Comparison of ENCODE assay signal across 7 cellular contexts in genomic region chr15:79849789-79850188, GRCh38. TPM values are rescaled to one million over a fixed set of nuclear protein-coding genes. Genes with fewer than 3 reads are reported as not detected.
DNase-seq lines count a peak whose midpoint lies in the region; ATAC-seq and TF ChIP-seq lines count a peak whose summit lies in the region.

No MANE protein-coding gene starts in this region.

- DNase-seq in EH (ENCODE audit: low read depth) (peak; percentile 61), left lobe of liver (ENCODE audit: low spot score) (no peak)
- DNase-seq in activated naive CD4-positive, alpha-beta T cell treated with anti-CD3 and anti-CD28 coated beads for 36 hours = peak; percentile 49
- DNase-seq in activated CD4-positive, CD25-positive, alpha-beta regulatory T cell (lab: John Stamatoyannopoulos, UW) = no peak

- peaks cover 16% of the 10 kb centered on the region for H3K4me1 Mint-ChIP-seq in activated naive CD4-positive, alpha-beta T cell treated with anti-CD3 and anti-CD28 coated beads for 36 hours (ENCODE audit: low read depth)

- no peak for TF ChIP-seq EP300 in Ishikawa (IDR thresholded peaks at IDR 0.05; ENCODE audit: borderline replicate concordance)

- no peak overlapping the region for H3K4me3 Mint-ChIP-seq in activated naive CD4-positive, alpha-beta T cell treated with anti-CD3 and anti-CD28 coated beads for 36 hours

- intact Hi-C loops in activated naive CD4-positive, alpha-beta T cell treated with anti-CD3 and anti-CD28 coated beads for 36 hours (cut with micrococcal nuclease) = loop anchor here (5.0 kb wide), 1 partner anchor 507 kb away; no protein-coding TSS in a partner anchor

- H3K36me3 Mint-ChIP-seq in activated naive CD4-positive, alpha-beta T cell treated with anti-CD3 and anti-CD28 coated beads for 36 hours (ENCODE audit: low read depth) = peaks cover 18% of the 10 kb centered on the region

- peak; percentile 36; the same call in 1 of the 2 replicates for TF ChIP-seq RAD21 in Ishikawa (IDR thresholded peaks at IDR 0.05; ENCODE audit: low read depth)

- no peak overlapping the region for H3K27ac Mint-ChIP-seq in activated naive CD4-positive, alpha-beta T cell treated with anti-CD3 and anti-CD28 coated beads for 36 hours

- H3K27me3 Mint-ChIP-seq in activated naive CD4-positive, alpha-beta T cell treated with anti-CD3 and anti-CD28 coated beads for 36 hours (ENCODE audit: low read depth) = no peaks in the 10 kb centered on the region

- ATAC-seq in left lobe of liver (peak; percentile 37), HG02798 (IDR thresholded peaks at IDR 0.05; ENCODE audit: poor library complexity, unreplicated experiment) (no peak), GM21381 (IDR thresholded peaks at IDR 0.05; ENCODE audit: unreplicated experiment) (no peak)

- H3K9me3 Mint-ChIP-seq in activated naive CD4-positive, alpha-beta T cell treated with anti-CD3 and anti-CD28 coated beads for 36 hours = no peaks in the 10 kb centered on the region

- CTCF ChIA-PET in activated naive CD4-positive, alpha-beta T cell treated with anti-CD3 and anti-CD28 coated beads for 36 hours (lab: Charles Lee) = interaction anchor here (0.5 to 1.7 kb wide), 10 partner anchors 9 to 494 kb away, joined by 3 to 12 read pairs (median 4); no protein-coding TSS in a partner anchor

TF ChIP-seq in Ishikawa, 13 proteins besides CTCF, POLR2A, EP300 and RAD21:
- TF ChIP-seq, protein P1, sequence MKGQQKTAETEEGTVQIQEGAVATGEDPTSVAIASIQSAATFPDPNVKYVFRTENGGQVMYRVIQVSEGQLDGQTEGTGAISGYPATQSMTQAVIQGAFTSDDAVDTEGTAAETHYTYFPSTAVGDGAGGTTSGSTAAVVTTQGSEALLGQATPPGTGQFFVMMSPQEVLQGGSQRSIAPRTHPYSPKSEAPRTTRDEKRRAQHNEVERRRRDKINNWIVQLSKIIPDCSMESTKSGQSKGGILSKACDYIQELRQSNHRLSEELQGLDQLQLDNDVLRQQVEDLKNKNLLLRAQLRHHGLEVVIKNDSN (IDR thresholded peaks at IDR 0.05) = no peak
- TF ChIP-seq, protein P2, sequence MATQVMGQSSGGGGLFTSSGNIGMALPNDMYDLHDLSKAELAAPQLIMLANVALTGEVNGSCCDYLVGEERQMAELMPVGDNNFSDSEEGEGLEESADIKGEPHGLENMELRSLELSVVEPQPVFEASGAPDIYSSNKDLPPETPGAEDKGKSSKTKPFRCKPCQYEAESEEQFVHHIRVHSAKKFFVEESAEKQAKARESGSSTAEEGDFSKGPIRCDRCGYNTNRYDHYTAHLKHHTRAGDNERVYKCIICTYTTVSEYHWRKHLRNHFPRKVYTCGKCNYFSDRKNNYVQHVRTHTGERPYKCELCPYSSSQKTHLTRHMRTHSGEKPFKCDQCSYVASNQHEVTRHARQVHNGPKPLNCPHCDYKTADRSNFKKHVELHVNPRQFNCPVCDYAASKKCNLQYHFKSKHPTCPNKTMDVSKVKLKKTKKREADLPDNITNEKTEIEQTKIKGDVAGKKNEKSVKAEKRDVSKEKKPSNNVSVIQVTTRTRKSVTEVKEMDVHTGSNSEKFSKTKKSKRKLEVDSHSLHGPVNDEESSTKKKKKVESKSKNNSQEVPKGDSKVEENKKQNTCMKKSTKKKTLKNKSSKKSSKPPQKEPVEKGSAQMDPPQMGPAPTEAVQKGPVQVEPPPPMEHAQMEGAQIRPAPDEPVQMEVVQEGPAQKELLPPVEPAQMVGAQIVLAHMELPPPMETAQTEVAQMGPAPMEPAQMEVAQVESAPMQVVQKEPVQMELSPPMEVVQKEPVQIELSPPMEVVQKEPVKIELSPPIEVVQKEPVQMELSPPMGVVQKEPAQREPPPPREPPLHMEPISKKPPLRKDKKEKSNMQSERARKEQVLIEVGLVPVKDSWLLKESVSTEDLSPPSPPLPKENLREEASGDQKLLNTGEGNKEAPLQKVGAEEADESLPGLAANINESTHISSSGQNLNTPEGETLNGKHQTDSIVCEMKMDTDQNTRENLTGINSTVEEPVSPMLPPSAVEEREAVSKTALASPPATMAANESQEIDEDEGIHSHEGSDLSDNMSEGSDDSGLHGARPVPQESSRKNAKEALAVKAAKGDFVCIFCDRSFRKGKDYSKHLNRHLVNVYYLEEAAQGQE (IDR thresholded peaks at IDR 0.05; ENCODE audit: low read depth) = no peak
- TF ChIP-seq ZBTB7A (IDR thresholded peaks at IDR 0.05; ENCODE audit: low read depth) (no peak), TAF1 (IDR thresholded peaks at IDR 0.05; ENCODE audit: low read depth) (no peak), CEBPB (IDR thresholded peaks at IDR 0.05) (no peak), NFIC (IDR thresholded peaks at IDR 0.05) (no peak), EGR1 (IDR thresholded peaks at IDR 0.05) (no peak), TCF12 (IDR thresholded peaks at IDR 0.05; ENCODE audit: low read depth) (no peak), FOXM1 (IDR thresholded peaks at IDR 0.05; ENCODE audit: borderline replicate concordance, low read depth) (no peak), YY1 (IDR thresholded peaks at IDR 0.05; ENCODE audit: low read depth) (no peak), CREB1 (IDR thresholded peaks at IDR 0.05; ENCODE audit: low read depth) (no peak), MAX (IDR thresholded peaks at IDR 0.05) (no peak), TEAD4 (IDR thresholded peaks at IDR 0.05) (no peak)

RNA-seq across cellular contexts. Expression of gene MTHFS, which starts 47.0 kb away (rescaled TPM):
- total RNA-seq in activated naive CD4-positive, alpha-beta T cell treated with anti-CD3 and anti-CD28 coated beads for 36 hours = 10 to 100 TPM; 44.8 to 47.0 TPM
- total RNA-seq in left lobe of liver = 164 TPM

Comparison
In these comparisons a context has a peak if more than half of its experiments do, and no peak if none do; other contexts are left out.
1. DNase-seq: peak in EH (single experiment) and activated naive CD4-positive, alpha-beta T cell treated with anti-CD3 and anti-CD28 coated beads for 36 hours (single experiment); none in left lobe of liver (single experiment) and activated CD4-positive, CD25-positive, alpha-beta regulatory T cell (0 of 4).